ENCODE assay signal across 10 cellular contexts in the genomic region with DNA sequence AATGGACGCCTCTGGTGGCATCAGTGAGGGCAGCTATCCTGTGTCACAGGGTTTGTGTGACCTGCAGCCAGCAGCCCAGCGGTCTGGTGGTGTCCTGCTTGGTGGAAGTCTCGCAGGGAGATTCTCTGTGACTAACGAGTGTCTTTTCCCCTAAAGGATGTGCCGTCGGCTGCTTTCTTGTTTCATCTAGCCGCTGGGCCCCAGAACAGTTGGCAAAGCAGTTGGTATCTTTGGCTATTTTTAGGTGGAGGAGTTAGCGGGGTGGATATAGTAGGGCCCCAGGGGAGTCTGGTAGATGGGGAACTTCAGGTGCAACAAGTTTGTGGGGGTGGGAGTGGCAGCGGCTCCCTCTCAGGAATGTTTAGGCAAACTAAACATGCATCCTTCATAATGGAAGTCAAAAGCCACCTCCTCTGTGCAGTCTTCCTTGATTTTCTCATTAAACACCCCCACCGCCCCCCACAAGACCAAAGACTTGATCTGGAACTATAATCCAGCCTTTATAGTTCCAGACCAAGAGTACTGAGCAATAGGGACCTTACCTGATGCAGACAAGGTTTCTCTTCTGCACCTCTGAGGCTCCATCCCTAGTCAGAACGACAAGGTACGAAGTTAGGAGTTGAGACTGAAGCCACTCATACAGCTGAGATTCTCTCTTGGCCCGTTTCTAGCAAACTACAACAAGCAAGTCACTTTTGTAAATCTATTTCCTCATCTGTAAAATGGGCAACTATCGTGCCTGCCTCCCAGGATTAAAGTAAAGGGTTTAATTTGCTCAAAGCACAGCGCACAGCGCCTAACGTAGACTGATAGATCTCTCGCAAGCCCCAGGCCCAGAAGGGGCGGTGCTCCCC. TPM values are rescaled to one million over a fixed set of nuclear protein-coding genes. Genes with fewer than 3 reads are reported as not detected.
DNase-seq lines count a peak whose midpoint lies in the region; ATAC-seq, FAIRE-seq and TF ChIP-seq lines count a peak whose summit lies in the region.
"Had no signal": no experiment of that assay in that cellular context is flagged by ENCODE, and none has a peak within 500 bp of the region (broad histone marks: within the 10 kb centered on the region; RNA-seq: fewer than 3 reads in every experiment).

No MANE protein-coding gene starts in this region.

- H3K9me3 ChIP-seq in kidney (ENCODE audit: control insufficient read depth in 1 of 2, low read length in 2 of 2) (peaks cover 0 to 3% of the 10 kb centered on the region in 2 donors), testis (no peaks in the 10 kb centered on the region)

- in situ Hi-C loops in ACHN (cut with HindIII; ENCODE audit: low pct_ligation_motif_present, low pct_unique_long_range_greater_than_20kb, low sequenced_read_pairs) = no loop called here

- WGBS in testis, 2 donors = 34 to 42% methylated on average over 19 of the region's 19 CpGs

- peaks cover 6 to 8% of the 10 kb centered on the region in 2 donors for H3K4me1 ChIP-seq in kidney (ENCODE audit: control insufficient read depth in 1 of 2, insufficient read depth in 1 of 2, low read depth in 1 of 2, low read length in 2 of 2)
- peaks cover 10% of the 10 kb centered on the region for H3K4me1 ChIP-seq in testis

- peak overlapping the region in 1 of 2 donors; percentile 40 for H3K9ac ChIP-seq in kidney (ENCODE audit: low read length in 2 of 2)

- DNase-seq in activated CD8-positive, alpha-beta memory T cell treated with anti-CD3 and anti-CD28 coated beads, Interleukin-2, amount 10 ng/mL, durations not matched to agents 7 days and 5 days = no peak
- no peak for DNase-seq in activated CD8-positive, alpha-beta memory T cell treated with anti-CD3 and anti-CD28 coated beads, Interleukin-2, amount 50 U/mL, for 4 hours
- DNase-seq in activated naive CD4-positive, alpha-beta T cell treated with anti-CD3 and anti-CD28 coated beads, Interleukin-2, amount 50 U/mL, for 72 hours (ENCODE audit: low spot score in 2 of 2) = no peak
- peak; percentile 40 for DNase-seq in kidney
- DNase-seq in testis = no peak
- DNase-seq in ACHN = no peak

- FAIRE-seq in kidney (lab: Jason Lieb, UNC) = no peak

- no peaks in the 10 kb centered on the region for H3K27me3 ChIP-seq in testis

- no peaks in the 10 kb centered on the region for H3K9me3 Mint-ChIP-seq in activated CD8-positive, alpha-beta memory T cell treated with anti-CD3 and anti-CD28 coated beads, Interleukin-2, amount 10 ng/mL, durations not matched to agents 7 days and 5 days (ENCODE audit: low read depth)
- peaks cover 0 to 13% of the 10 kb centered on the region in 2 donors for H3K9me3 Mint-ChIP-seq in activated naive CD4-positive, alpha-beta T cell treated with anti-CD3 and anti-CD28 coated beads, Interleukin-2, amount 50 U/mL, for 72 hours

- H3K4me3 ChIP-seq in kidney (ENCODE audit: low read length in 2 of 2) = peak overlapping the region in 1 of 2 donors; percentile 78
- peak overlapping the region; percentile 65 to 75 for H3K4me3 ChIP-seq in testis

- H3K36me3 Mint-ChIP-seq in activated CD8-positive, alpha-beta memory T cell treated with anti-CD3 and anti-CD28 coated beads, Interleukin-2, amount 10 ng/mL, durations not matched to agents 7 days and 5 days = peaks cover 1% of the 10 kb centered on the region
- H3K36me3 Mint-ChIP-seq in activated naive CD4-positive, alpha-beta T cell treated with anti-CD3 and anti-CD28 coated beads, Interleukin-2, amount 50 U/mL, for 72 hours = peaks cover 0 to 4% of the 10 kb centered on the region in 2 donors

- no peaks in the 10 kb centered on the region for H3K36me3 ChIP-seq in kidney (ENCODE audit: control insufficient read depth in 1 of 2, insufficient read depth in 2 of 2, low read length in 2 of 2)
- no peaks in the 10 kb centered on the region for H3K36me3 ChIP-seq in testis (ENCODE audit: low read depth, missing control alignments)

- peak overlapping the region; percentile 80 for H3K4me3 Mint-ChIP-seq in activated CD8-positive, alpha-beta memory T cell treated with anti-CD3 and anti-CD28 coated beads, Interleukin-2, amount 10 ng/mL, durations not matched to agents 7 days and 5 days

- no peaks in the 10 kb centered on the region for H3K27me3 Mint-ChIP-seq in activated CD8-positive, alpha-beta memory T cell treated with anti-CD3 and anti-CD28 coated beads, Interleukin-2, amount 10 ng/mL, durations not matched to agents 7 days and 5 days

- TF ChIP-seq POLR2A in testis (IDR thresholded peaks at IDR 0.05) = no peak

- TF ChIP-seq CTCF in kidney (IDR thresholded peaks at IDR 0.05; ENCODE audit: borderline replicate concordance, extremely low read depth, insufficient read depth) = no peak
- TF ChIP-seq CTCF in testis (IDR thresholded peaks at IDR 0.05) = no peak

- intact Hi-C loops in kidney (cut with DNase I) = no loop called here
- intact Hi-C loops in testis (cut with DNase I; ENCODE audit: low total_unique reads) = no loop called here

- CTCF ChIA-PET in activated CD8-positive, alpha-beta memory T cell treated with anti-CD3 and anti-CD28 coated beads, Interleukin-2, amount 10 ng/mL, durations not matched to agents 7 days and 5 days (lab: Charles Lee) = interaction anchor here (1.0 to 5.2 kb wide), 5 partner anchors 14 to 215 kb away, joined by 3 to 43 read pairs (median 3); partner anchors contain the start of genes DPP3 and MRPL11

- H3K27ac ChIP-seq in kidney (ENCODE audit: low read depth in 2 of 2, low read length in 2 of 2) (no peak overlapping the region), testis (peak overlapping the region in 1 of 2 donors; percentile 78)

- H3K27ac Mint-ChIP-seq in activated CD8-positive, alpha-beta memory T cell treated with anti-CD3 and anti-CD28 coated beads, Interleukin-2, amount 10 ng/mL, durations not matched to agents 7 days and 5 days = peak overlapping the region; percentile 74
- H3K27ac Mint-ChIP-seq in activated naive CD4-positive, alpha-beta T cell treated with anti-CD3 and anti-CD28 coated beads, Interleukin-2, amount 50 U/mL, for 72 hours = peak overlapping the region; percentile 65 to 76

- ATAC-seq in activated CD8-positive, alpha-beta memory T cell treated with anti-CD3 and anti-CD28 coated beads, Interleukin-2, amount 10 ng/mL, durations not matched to agents 7 days and 5 days = no peak
- no peak for ATAC-seq in activated naive CD4-positive, alpha-beta T cell treated with anti-CD3 and anti-CD28 coated beads, Interleukin-2, amount 50 U/mL, for 72 hours
- ATAC-seq in GM19328 (IDR thresholded peaks at IDR 0.05; ENCODE audit: unreplicated experiment) = no peak
- ATAC-seq in HG02981 (IDR thresholded peaks at IDR 0.05; ENCODE audit: unreplicated experiment) = no peak

- peaks cover 27% of the 10 kb centered on the region for H3K4me1 Mint-ChIP-seq in activated CD8-positive, alpha-beta memory T cell treated with anti-CD3 and anti-CD28 coated beads, Interleukin-2, amount 10 ng/mL, durations not matched to agents 7 days and 5 days

RNA-seq across cellular contexts. Expression of gene PELI3, which starts 1.1 kb away (rescaled TPM):
- 1 to 10 TPM; 4.1 to 5.7 TPM for total RNA-seq in activated CD8-positive, alpha-beta memory T cell treated with anti-CD3 and anti-CD28 coated beads, Interleukin-2, amount 10 ng/mL, durations not matched to agents 7 days and 5 days
- 1 to 10 TPM; 4.2 to 8.5 TPM for total RNA-seq in activated naive CD4-positive, alpha-beta T cell treated with anti-CD3 and anti-CD28 coated beads, Interleukin-2, amount 50 U/mL, for 72 hours
- total RNA-seq in kidney = 8.1 TPM
- 9.1 TPM for polyA plus RNA-seq in kidney (ENCODE audit: insufficient read depth, low read depth, low replicate concordance)
- 10 to 100 TPM; 13.0 to 17.7 TPM for total RNA-seq in testis
- polyA plus RNA-seq in testis (ENCODE audit: insufficient read depth, low read depth, low replicate concordance) = 10.2 TPM

RNA-seq across cellular contexts. Expression of gene DPP3, which starts 14.6 kb away (rescaled TPM):
- 10 to 100 TPM; 54.2 to 79.6 TPM for total RNA-seq in activated CD8-positive, alpha-beta memory T cell treated with anti-CD3 and anti-CD28 coated beads, Interleukin-2, amount 10 ng/mL, durations not matched to agents 7 days and 5 days
- total RNA-seq in activated naive CD4-positive, alpha-beta T cell treated with anti-CD3 and anti-CD28 coated beads, Interleukin-2, amount 50 U/mL, for 72 hours = 10 to 100 TPM; 60.4 to 96.4 TPM
- 41.7 TPM for total RNA-seq in kidney
- 32.9 TPM for polyA plus RNA-seq in kidney (ENCODE audit: insufficient read depth, low read depth, low replicate concordance)
- 10 to 100 TPM; 29.3 to 31.0 TPM for total RNA-seq in testis
- polyA plus RNA-seq in testis (ENCODE audit: insufficient read depth, low read depth, low replicate concordance) = 24.8 TPM

RNA-seq across cellular contexts. Expression of gene MRPL11, which starts 26.9 kb away (rescaled TPM):
- 10 to 100 TPM; 75.5 to 91.3 TPM for total RNA-seq in activated CD8-positive, alpha-beta memory T cell treated with anti-CD3 and anti-CD28 coated beads, Interleukin-2, amount 10 ng/mL, durations not matched to agents 7 days and 5 days
- 100 to 1,000 TPM in 1 of 2 donors, 10 to 100 TPM in 1; 81.9 to 131 TPM for total RNA-seq in activated naive CD4-positive, alpha-beta T cell treated with anti-CD3 and anti-CD28 coated beads, Interleukin-2, amount 50 U/mL, for 72 hours
- total RNA-seq in kidney (34.1 TPM), testis (10 to 100 TPM; 21.2 to 23.7 TPM)
- polyA plus RNA-seq in kidney (ENCODE audit: insufficient read depth, low read depth, low replicate concordance) (97.3 TPM), testis (ENCODE audit: insufficient read depth, low read depth, low replicate concordance) (50.0 TPM)

RNA-seq across cellular contexts. Expression of gene NPAS4, which starts 44.8 kb away (rescaled TPM):
- total RNA-seq in activated CD8-positive, alpha-beta memory T cell treated with anti-CD3 and anti-CD28 coated beads, Interleukin-2, amount 10 ng/mL, durations not matched to agents 7 days and 5 days = under 1 TPM in 1 of 2 experiments, not detected in 1; 0.12 TPM
- under 1 TPM; 0.09 to 0.47 TPM for total RNA-seq in activated naive CD4-positive, alpha-beta T cell treated with anti-CD3 and anti-CD28 coated beads, Interleukin-2, amount 50 U/mL, for 72 hours
- total RNA-seq in kidney (0.19 TPM), testis (1 to 10 TPM in 1 of 2 donors, under 1 TPM in 1; 0.50 to 1.4 TPM)
- polyA plus RNA-seq in kidney (ENCODE audit: insufficient read depth, low read depth, low replicate concordance) (not detected), testis (ENCODE audit: insufficient read depth, low read depth, low replicate concordance) (0.09 TPM)
- total RNA-seq: dermis microvascular lymphatic vessel endothelial cell, LHCN-M2 had no signal

RNA-seq across cellular contexts. Expression of gene BBS1, which starts 44.8 kb away (rescaled TPM):
- 10 to 100 TPM; 12.6 to 12.9 TPM for total RNA-seq in activated CD8-positive, alpha-beta memory T cell treated with anti-CD3 and anti-CD28 coated beads, Interleukin-2, amount 10 ng/mL, durations not matched to agents 7 days and 5 days
- 10 to 100 TPM in 1 of 2 donors, 1 to 10 TPM in 1; 9.1 to 17.5 TPM for total RNA-seq in activated naive CD4-positive, alpha-beta T cell treated with anti-CD3 and anti-CD28 coated beads, Interleukin-2, amount 50 U/mL, for 72 hours
- total RNA-seq in kidney (85.4 TPM), testis (10 to 100 TPM; 86.1 to 89.3 TPM)
- polyA plus RNA-seq in kidney (ENCODE audit: insufficient read depth, low read depth, low replicate concordance) (30.1 TPM), testis (ENCODE audit: insufficient read depth, low read depth, low replicate concordance) (42.9 TPM)
